In genomic region chr1:234325878-234326492, GRCh38 we compare ENCODE assay signal across 9 cellular contexts. TPM values are rescaled to one million over a fixed set of nuclear protein-coding genes. Genes with fewer than 3 reads are reported as not detected.
DNase-seq lines count a peak whose midpoint lies in the region; ATAC-seq and TF ChIP-seq lines count a peak whose summit lies in the region.
"Had no signal": no experiment of that assay in that cellular context is flagged by ENCODE, and none has a peak within 500 bp of the region (broad histone marks: within the 10 kb centered on the region; RNA-seq: fewer than 3 reads in every experiment).

No MANE protein-coding gene starts in this region.

- H3K9ac ChIP-seq in colonic mucosa (ENCODE audit: low read depth in 2 of 2, low read length in 2 of 2) = no peak overlapping the region

- DNase-seq in T-helper 1 cell (no peak), colonic mucosa (no peak), KG1 (lab: John Stamatoyannopoulos, UW) (no peak), kidney tubule cell (ENCODE audit: low spot score) (no peak)
- no peak for DNase-seq in stimulated activated naive B cell treated with anti-CD40 and anti-IgM and Interleukin-4, amounts not matched to agents 10 μg/mL and 1 μg/mL and 100 μg/mL, for 72 hours

- intact Hi-C loops in colonic mucosa (cut with DNase I) = no loop called here

- ATAC-seq in stimulated activated naive B cell treated with anti-CD40 and anti-IgM and Interleukin-4, amounts not matched to agents 10 μg/mL and 1 μg/mL and 100 μg/mL, for 72 hours (replicated peaks) = peak; percentile 22 to 34
- ATAC-seq in HG03108 (IDR thresholded peaks at IDR 0.05; ENCODE audit: unreplicated experiment) = no peak

- no peak overlapping the region for H3K27ac ChIP-seq in colonic mucosa
- H3K27ac ChIP-seq: SJCRH30 had no signal

- peak overlapping the region; percentile 89 for H3K4me3 Mint-ChIP-seq in T-helper 1 cell treated with Interleukin-12 subunit alpha and Interleukin-12 subunit beta and Interleukin-4 antibody, amounts not matched to agents 30 μg/mL and 1 μg/mL, for 36 hours
- peak overlapping the region; percentile 81 to 89 (median 84) for H3K4me3 Mint-ChIP-seq in IgD-negative memory B cell
- peak overlapping the region; percentile 42 to 71 for H3K4me3 Mint-ChIP-seq in stimulated activated naive B cell treated with anti-CD40 and anti-IgM and Interleukin-4, amounts not matched to agents 10 μg/mL and 1 μg/mL and 100 μg/mL, for 72 hours

- peaks cover 40% of the 10 kb centered on the region for H3K27me3 Mint-ChIP-seq in T-helper 1 cell treated with Interleukin-12 subunit alpha and Interleukin-12 subunit beta and Interleukin-4 antibody, amounts not matched to agents 30 μg/mL and 1 μg/mL, for 36 hours (ENCODE audit: low read depth)
- peaks cover 14% of the 10 kb centered on the region for H3K27me3 Mint-ChIP-seq in IgD-negative memory B cell
- peaks cover 44 to 51% of the 10 kb centered on the region in 2 donors for H3K27me3 Mint-ChIP-seq in stimulated activated naive B cell treated with anti-CD40 and anti-IgM and Interleukin-4, amounts not matched to agents 10 μg/mL and 1 μg/mL and 100 μg/mL, for 72 hours

- H3K4me1 Mint-ChIP-seq in T-helper 1 cell treated with Interleukin-12 subunit alpha and Interleukin-12 subunit beta and Interleukin-4 antibody, amounts not matched to agents 30 μg/mL and 1 μg/mL, for 36 hours (ENCODE audit: low read depth) = peaks cover 21% of the 10 kb centered on the region
- H3K4me1 Mint-ChIP-seq in IgD-negative memory B cell = peaks cover 13 to 26% (median 24%) of the 10 kb centered on the region in 3 donors
- peaks cover 22 to 43% of the 10 kb centered on the region in 2 donors for H3K4me1 Mint-ChIP-seq in stimulated activated naive B cell treated with anti-CD40 and anti-IgM and Interleukin-4, amounts not matched to agents 10 μg/mL and 1 μg/mL and 100 μg/mL, for 72 hours

- H3K36me3 Mint-ChIP-seq in T-helper 1 cell treated with Interleukin-12 subunit alpha and Interleukin-12 subunit beta and Interleukin-4 antibody, amounts not matched to agents 30 μg/mL and 1 μg/mL, for 36 hours (ENCODE audit: low read depth) = peaks cover 2% of the 10 kb centered on the region
- H3K36me3 Mint-ChIP-seq in IgD-negative memory B cell = peaks cover 2% of the 10 kb centered on the region
- no peaks in the 10 kb centered on the region for H3K36me3 Mint-ChIP-seq in stimulated activated naive B cell treated with anti-CD40 and anti-IgM and Interleukin-4, amounts not matched to agents 10 μg/mL and 1 μg/mL and 100 μg/mL, for 72 hours

- no peaks in the 10 kb centered on the region for H3K4me1 ChIP-seq in colonic mucosa

- H3K36me3 ChIP-seq in colonic mucosa = no peaks in the 10 kb centered on the region
- H3K36me3 ChIP-seq: SJCRH30 had no signal

- peak overlapping the region; percentile 18 for H3K4me3 ChIP-seq in colonic mucosa
- H3K4me3 ChIP-seq: SJCRH30 had no signal

- H3K27me3 ChIP-seq in colonic mucosa = no peaks in the 10 kb centered on the region
- H3K27me3 ChIP-seq: SJCRH30 had no signal

- H3K27ac Mint-ChIP-seq in T-helper 1 cell treated with Interleukin-12 subunit alpha and Interleukin-12 subunit beta and Interleukin-4 antibody, amounts not matched to agents 30 μg/mL and 1 μg/mL, for 36 hours = peak overlapping the region; percentile 72
- H3K27ac Mint-ChIP-seq in IgD-negative memory B cell = peak overlapping the region; percentile 15 to 76 (median 61)
- no peak overlapping the region for H3K27ac Mint-ChIP-seq in stimulated activated naive B cell treated with anti-CD40 and anti-IgM and Interleukin-4, amounts not matched to agents 10 μg/mL and 1 μg/mL and 100 μg/mL, for 72 hours

- TF ChIP-seq CTCF in colonic mucosa (IDR thresholded peaks at IDR 0.05) = no peak

- H3K9me3 ChIP-seq in colonic mucosa = no peaks in the 10 kb centered on the region
- H3K9me3 ChIP-seq: SJCRH30 had no signal

- no peaks in the 10 kb centered on the region for H3K9me3 Mint-ChIP-seq in T-helper 1 cell treated with Interleukin-12 subunit alpha and Interleukin-12 subunit beta and Interleukin-4 antibody, amounts not matched to agents 30 μg/mL and 1 μg/mL, for 36 hours
- H3K9me3 Mint-ChIP-seq in IgD-negative memory B cell = no peaks in the 10 kb centered on the region
- peaks cover 0 to 3% of the 10 kb centered on the region in 2 donors for H3K9me3 Mint-ChIP-seq in stimulated activated naive B cell treated with anti-CD40 and anti-IgM and Interleukin-4, amounts not matched to agents 10 μg/mL and 1 μg/mL and 100 μg/mL, for 72 hours

RNA-seq across cellular contexts. Expression of gene COA6, which starts 47.3 kb away (rescaled TPM):
- polyA plus RNA-seq in IgD-negative memory B cell = 44.8 TPM
- 10 to 100 TPM; 33.9 to 64.5 TPM for total RNA-seq in colonic mucosa
